ENCODE assay signal across 1 cellular context in the genomic region with DNA sequence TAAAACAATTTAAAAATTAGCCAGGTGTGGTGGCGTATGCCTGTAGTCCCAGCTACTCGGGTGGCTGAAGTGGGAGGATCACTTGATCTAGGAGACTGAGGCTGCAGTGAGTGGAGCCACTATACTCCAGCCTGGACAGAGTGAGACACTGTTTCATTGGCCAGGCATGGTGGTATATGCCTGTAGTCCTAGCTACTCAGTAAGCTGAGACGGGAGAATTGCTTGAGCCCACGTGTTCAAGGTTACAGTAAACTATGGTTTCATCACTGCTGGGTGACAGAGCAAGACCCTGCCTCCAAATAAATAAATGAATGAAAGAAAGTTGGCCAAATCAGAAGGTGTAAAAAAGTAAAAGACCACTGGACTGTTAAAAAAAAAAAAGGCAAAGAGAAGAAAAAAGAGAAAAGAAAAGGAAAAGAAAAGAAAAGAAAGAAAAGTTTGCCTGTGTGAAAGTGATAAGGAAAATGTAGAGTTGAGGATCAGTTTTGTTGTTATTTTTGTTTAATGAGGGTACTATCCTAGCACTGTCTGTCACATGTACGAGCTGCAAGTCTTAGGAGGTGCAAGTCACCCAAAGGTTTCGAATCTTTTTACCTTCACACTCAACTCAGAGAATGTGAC.
A peak's percentile ranks its signal among the peaks of the same experiment; 100 is the strongest.
TF ChIP-seq lines count a peak whose summit lies in the region.

No MANE protein-coding gene starts in this region.

TF ChIP-seq in K562, 482 proteins besides CTCF, POLR2A, EP300 and RAD21 (continued from another document and continues in another):
- no peak for TF ChIP-seq ZNF146 (CRISPR knock-in tag; IDR thresholded peaks at IDR 0.05; ENCODE audit: unreplicated experiment)
- 0 out of 2 replicates have a peak, but pooled peaks have one; percentile 18 for TF ChIP-seq ZC3H8 (IDR thresholded peaks at IDR 0.05)
- no peak for TF ChIP-seq ARID2 (IDR thresholded peaks at IDR 0.05)
- 0 out of 2 replicates have a peak, but pooled peaks have one; percentile 18 for TF ChIP-seq NFRKB (IDR thresholded peaks at IDR 0.05; ENCODE audit: low read depth)
- TF ChIP-seq, protein P1, sequence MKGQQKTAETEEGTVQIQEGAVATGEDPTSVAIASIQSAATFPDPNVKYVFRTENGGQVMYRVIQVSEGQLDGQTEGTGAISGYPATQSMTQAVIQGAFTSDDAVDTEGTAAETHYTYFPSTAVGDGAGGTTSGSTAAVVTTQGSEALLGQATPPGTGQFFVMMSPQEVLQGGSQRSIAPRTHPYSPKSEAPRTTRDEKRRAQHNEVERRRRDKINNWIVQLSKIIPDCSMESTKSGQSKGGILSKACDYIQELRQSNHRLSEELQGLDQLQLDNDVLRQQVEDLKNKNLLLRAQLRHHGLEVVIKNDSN (CRISPR knock-in tag; IDR thresholded peaks at IDR 0.05), result peak; percentile 8; the same call in 1 of the 2 replicates
- TF ChIP-seq, protein P2, sequence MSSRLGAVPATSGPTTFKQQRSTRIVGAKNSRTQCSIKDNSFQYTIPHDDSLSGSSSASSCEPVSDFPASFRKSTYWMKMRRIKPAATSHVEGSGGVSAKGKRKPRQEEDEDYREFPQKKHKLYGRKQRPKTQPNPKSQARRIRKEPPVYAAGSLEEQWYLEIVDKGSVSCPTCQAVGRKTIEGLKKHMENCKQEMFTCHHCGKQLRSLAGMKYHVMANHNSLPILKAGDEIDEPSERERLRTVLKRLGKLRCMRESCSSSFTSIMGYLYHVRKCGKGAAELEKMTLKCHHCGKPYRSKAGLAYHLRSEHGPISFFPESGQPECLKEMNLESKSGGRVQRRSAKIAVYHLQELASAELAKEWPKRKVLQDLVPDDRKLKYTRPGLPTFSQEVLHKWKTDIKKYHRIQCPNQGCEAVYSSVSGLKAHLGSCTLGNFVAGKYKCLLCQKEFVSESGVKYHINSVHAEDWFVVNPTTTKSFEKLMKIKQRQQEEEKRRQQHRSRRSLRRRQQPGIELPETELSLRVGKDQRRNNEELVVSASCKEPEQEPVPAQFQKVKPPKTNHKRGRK (tag; IDR thresholded peaks at IDR 0.05), result peak; percentile 82
- no peak for TF ChIP-seq ILF3 (IDR thresholded peaks at IDR 0.05; ENCODE audit: borderline replicate concordance)
- TF ChIP-seq SMAD1 (IDR thresholded peaks at IDR 0.05; ENCODE audit: low read depth, low read length, partially characterized antibody), result no peak
- TF ChIP-seq, protein P3, sequence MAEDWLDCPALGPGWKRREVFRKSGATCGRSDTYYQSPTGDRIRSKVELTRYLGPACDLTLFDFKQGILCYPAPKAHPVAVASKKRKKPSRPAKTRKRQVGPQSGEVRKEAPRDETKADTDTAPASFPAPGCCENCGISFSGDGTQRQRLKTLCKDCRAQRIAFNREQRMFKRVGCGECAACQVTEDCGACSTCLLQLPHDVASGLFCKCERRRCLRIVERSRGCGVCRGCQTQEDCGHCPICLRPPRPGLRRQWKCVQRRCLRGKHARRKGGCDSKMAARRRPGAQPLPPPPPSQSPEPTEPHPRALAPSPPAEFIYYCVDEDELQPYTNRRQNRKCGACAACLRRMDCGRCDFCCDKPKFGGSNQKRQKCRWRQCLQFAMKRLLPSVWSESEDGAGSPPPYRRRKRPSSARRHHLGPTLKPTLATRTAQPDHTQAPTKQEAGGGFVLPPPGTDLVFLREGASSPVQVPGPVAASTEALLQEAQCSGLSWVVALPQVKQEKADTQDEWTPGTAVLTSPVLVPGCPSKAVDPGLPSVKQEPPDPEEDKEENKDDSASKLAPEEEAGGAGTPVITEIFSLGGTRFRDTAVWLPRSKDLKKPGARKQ (CRISPR knock-in tag; IDR thresholded peaks at IDR 0.05), result no peak
- peak in 1 of 2 experiments; percentile 48; a peak in 2 of 4 replicates for TF ChIP-seq FOXK2 (conservative IDR thresholded peaks at IDR 0.05 in 1 of 2, IDR thresholded peaks at IDR 0.05 in 1 of 2; ENCODE audit: low read depth in 2 of 2)
- no peak for TF ChIP-seq RBM14 (IDR thresholded peaks at IDR 0.05; ENCODE audit: borderline replicate concordance, insufficient read depth, low read depth, low read length)
- TF ChIP-seq SRSF9 (IDR thresholded peaks at IDR 0.05; ENCODE audit: borderline replicate concordance, low read depth, low read length), result no peak
- TF ChIP-seq, protein P4, sequence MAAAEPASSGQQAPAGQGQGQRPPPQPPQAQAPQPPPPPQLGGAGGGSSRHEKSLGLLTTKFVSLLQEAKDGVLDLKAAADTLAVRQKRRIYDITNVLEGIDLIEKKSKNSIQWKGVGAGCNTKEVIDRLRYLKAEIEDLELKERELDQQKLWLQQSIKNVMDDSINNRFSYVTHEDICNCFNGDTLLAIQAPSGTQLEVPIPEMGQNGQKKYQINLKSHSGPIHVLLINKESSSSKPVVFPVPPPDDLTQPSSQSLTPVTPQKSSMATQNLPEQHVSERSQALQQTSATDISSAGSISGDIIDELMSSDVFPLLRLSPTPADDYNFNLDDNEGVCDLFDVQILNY (CRISPR knock-in tag; IDR thresholded peaks at IDR 0.05), result no peak
- peak; percentile 66 for TF ChIP-seq SMARCE1 (IDR thresholded peaks at IDR 0.05)
- TF ChIP-seq, protein P5, sequence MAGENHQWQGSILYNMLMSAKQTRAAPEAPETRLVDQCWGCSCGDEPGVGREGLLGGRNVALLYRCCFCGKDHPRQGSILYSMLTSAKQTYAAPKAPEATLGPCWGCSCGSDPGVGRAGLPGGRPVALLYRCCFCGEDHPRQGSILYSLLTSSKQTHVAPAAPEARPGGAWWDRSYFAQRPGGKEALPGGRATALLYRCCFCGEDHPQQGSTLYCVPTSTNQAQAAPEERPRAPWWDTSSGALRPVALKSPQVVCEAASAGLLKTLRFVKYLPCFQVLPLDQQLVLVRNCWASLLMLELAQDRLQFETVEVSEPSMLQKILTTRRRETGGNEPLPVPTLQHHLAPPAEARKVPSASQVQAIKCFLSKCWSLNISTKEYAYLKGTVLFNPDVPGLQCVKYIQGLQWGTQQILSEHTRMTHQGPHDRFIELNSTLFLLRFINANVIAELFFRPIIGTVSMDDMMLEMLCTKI (IDR thresholded peaks at IDR 0.05; ENCODE audit: partially characterized antibody), result no peak
- TF ChIP-seq EHMT2 (IDR thresholded peaks at IDR 0.05), result peak; percentile 40; the same call in 1 of the 2 replicates
- TF ChIP-seq, protein P6, sequence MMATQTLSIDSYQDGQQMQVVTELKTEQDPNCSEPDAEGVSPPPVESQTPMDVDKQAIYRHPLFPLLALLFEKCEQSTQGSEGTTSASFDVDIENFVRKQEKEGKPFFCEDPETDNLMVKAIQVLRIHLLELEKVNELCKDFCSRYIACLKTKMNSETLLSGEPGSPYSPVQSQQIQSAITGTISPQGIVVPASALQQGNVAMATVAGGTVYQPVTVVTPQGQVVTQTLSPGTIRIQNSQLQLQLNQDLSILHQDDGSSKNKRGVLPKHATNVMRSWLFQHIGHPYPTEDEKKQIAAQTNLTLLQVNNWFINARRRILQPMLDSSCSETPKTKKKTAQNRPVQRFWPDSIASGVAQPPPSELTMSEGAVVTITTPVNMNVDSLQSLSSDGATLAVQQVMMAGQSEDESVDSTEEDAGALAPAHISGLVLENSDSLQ (IDR thresholded peaks at IDR 0.05), result peak; percentile 59
- TF ChIP-seq SMAD4 (CRISPR knock-in tag; conservative IDR thresholded peaks at IDR 0.05), result no peak
- TF ChIP-seq, protein P7, sequence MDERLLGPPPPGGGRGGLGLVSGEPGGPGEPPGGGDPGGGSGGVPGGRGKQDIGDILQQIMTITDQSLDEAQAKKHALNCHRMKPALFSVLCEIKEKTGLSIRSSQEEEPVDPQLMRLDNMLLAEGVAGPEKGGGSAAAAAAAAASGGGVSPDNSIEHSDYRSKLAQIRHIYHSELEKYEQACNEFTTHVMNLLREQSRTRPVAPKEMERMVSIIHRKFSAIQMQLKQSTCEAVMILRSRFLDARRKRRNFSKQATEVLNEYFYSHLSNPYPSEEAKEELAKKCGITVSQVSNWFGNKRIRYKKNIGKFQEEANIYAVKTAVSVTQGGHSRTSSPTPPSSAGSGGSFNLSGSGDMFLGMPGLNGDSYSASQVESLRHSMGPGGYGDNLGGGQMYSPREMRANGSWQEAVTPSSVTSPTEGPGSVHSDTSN (CRISPR knock-in tag; IDR thresholded peaks at IDR 0.05; ENCODE audit: low read depth), result no peak
- TF ChIP-seq, protein P7 (tag; conservative IDR thresholded peaks at IDR 0.05; ENCODE audit: low read depth), result 0 out of 2 replicates have a peak, but pooled peaks have one; percentile 11
- TF ChIP-seq, protein P8, sequence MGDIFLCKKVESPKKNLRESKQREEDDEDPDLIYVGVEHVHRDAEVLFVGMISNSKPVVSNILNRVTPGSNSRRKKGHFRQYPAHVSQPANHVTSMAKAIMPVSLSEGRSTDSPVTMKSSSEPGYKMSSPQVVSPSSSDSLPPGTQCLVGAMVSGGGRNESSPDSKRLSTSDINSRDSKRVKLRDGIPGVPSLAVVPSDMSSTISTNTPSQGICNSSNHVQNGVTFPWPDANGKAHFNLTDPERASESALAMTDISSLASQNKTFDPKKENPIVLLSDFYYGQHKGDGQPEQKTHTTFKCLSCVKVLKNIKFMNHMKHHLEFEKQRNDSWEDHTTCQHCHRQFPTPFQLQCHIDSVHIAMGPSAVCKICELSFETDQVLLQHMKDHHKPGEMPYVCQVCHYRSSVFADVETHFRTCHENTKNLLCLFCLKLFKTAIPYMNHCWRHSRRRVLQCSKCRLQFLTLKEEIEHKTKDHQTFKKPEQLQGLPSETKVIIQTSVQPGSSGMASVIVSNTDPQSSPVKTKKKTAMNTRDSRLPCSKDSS (IDR thresholded peaks at IDR 0.05; ENCODE audit: low read depth, partially characterized antibody), result peak; percentile 9
- TF ChIP-seq ZNF589 (CRISPR knock-in tag; IDR thresholded peaks at IDR 0.05; ENCODE audit: low read depth), result no peak
- TF ChIP-seq ZNF311 (CRISPR knock-in tag; IDR thresholded peaks at IDR 0.05), result no peak
- TF ChIP-seq ZNF175 (CRISPR knock-in tag; IDR thresholded peaks at IDR 0.05; ENCODE audit: low read depth), result no peak
- TF ChIP-seq, protein P9, sequence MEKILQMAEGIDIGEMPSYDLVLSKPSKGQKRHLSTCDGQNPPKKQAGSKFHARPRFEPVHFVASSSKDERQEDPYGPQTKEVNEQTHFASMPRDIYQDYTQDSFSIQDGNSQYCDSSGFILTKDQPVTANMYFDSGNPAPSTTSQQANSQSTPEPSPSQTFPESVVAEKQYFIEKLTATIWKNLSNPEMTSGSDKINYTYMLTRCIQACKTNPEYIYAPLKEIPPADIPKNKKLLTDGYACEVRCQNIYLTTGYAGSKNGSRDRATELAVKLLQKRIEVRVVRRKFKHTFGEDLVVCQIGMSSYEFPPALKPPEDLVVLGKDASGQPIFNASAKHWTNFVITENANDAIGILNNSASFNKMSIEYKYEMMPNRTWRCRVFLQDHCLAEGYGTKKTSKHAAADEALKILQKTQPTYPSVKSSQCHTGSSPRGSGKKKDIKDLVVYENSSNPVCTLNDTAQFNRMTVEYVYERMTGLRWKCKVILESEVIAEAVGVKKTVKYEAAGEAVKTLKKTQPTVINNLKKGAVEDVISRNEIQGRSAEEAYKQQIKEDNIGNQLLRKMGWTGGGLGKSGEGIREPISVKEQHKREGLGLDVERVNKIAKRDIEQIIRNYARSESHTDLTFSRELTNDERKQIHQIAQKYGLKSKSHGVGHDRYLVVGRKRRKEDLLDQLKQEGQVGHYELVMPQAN (IDR thresholded peaks at IDR 0.05; ENCODE audit: borderline replicate concordance), result peak; percentile 43; the same call in 1 of the 2 replicates
- peak; percentile 27 for TF ChIP-seq ARHGAP35 (IDR thresholded peaks at IDR 0.05; ENCODE audit: partially characterized antibody)
- 0 out of 2 replicates have a peak, but pooled peaks have one; percentile 44 for TF ChIP-seq L3MBTL2 (IDR thresholded peaks at IDR 0.05)
- TF ChIP-seq, protein P10, sequence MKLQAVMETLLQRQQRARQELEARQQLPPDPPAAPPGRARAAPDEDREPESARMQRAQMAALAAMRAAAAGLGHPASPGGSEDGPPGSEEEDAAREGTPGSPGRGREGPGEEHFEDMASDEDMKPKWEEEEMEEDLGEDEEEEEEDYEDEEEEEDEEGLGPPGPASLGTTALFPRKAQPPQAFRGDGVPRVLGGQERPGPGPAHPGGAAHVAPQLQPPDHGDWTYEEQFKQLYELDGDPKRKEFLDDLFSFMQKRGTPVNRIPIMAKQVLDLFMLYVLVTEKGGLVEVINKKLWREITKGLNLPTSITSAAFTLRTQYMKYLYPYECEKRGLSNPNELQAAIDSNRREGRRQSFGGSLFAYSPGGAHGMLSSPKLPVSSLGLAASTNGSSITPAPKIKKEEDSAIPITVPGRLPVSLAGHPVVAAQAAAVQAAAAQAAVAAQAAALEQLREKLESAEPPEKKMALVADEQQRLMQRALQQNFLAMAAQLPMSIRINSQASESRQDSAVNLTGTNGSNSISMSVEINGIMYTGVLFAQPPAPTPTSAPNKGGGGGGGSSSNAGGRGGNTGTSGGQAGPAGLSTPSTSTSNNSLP (IDR thresholded peaks at IDR 0.05; ENCODE audit: borderline replicate concordance, low read depth, low read length), result no peak
- TF ChIP-seq, protein P11, sequence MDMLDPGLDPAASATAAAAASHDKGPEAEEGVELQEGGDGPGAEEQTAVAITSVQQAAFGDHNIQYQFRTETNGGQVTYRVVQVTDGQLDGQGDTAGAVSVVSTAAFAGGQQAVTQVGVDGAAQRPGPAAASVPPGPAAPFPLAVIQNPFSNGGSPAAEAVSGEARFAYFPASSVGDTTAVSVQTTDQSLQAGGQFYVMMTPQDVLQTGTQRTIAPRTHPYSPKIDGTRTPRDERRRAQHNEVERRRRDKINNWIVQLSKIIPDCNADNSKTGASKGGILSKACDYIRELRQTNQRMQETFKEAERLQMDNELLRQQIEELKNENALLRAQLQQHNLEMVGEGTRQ (CRISPR knock-in tag; IDR thresholded peaks at IDR 0.05), result no peak
- TF ChIP-seq ZNF184 (CRISPR knock-in tag; IDR thresholded peaks at IDR 0.05), result no peak
- 0 out of 2 replicates have a peak, but pooled peaks have one; percentile 43 for TF ChIP-seq LARP7 (IDR thresholded peaks at IDR 0.05)
